22 cellular contexts compared by ENCODE assay signal in genomic region chr4:70936200-70936787, GRCh38. TPM values are rescaled to one million over a fixed set of nuclear protein-coding genes. Genes with fewer than 3 reads are reported as not detected.
A peak's percentile ranks its signal among the peaks of the same experiment; 100 is the strongest.
DNase-seq lines count a peak whose midpoint lies in the region; ATAC-seq and TF ChIP-seq lines count a peak whose summit lies in the region.
"Had no signal": no experiment of that assay in that cellular context is flagged by ENCODE, and none has a peak within 500 bp of the region (broad histone marks: within the 10 kb centered on the region; RNA-seq: fewer than 3 reads in every experiment).

No MANE protein-coding gene starts in this region.

- peaks cover 14% of the 10 kb centered on the region for H3K4me1 Mint-ChIP-seq in activated CD4-positive, alpha-beta T cell treated with anti-CD3 and anti-CD28 coated beads for 36 hours
- H3K4me1 Mint-ChIP-seq in T-helper 17 cell: peaks cover 7% of the 10 kb centered on the region

- peaks cover 12% of the 10 kb centered on the region for H3K36me3 Mint-ChIP-seq in activated CD4-positive, alpha-beta T cell treated with anti-CD3 and anti-CD28 coated beads for 36 hours (ENCODE audit: low read depth)
- H3K36me3 Mint-ChIP-seq in T-helper 17 cell (ENCODE audit: low read depth): no peaks in the 10 kb centered on the region

- no peak overlapping the region for H3K4me3 ChIP-seq in GM12865 (ENCODE audit: low read depth, low read length)
- H3K4me3 ChIP-seq: adrenal gland, dorsolateral prefrontal cortex, lung, right atrium auricular region had no signal

- H3K27ac Mint-ChIP-seq in activated CD4-positive, alpha-beta T cell treated with anti-CD3 and anti-CD28 coated beads for 36 hours: no peak overlapping the region
- no peak overlapping the region for H3K27ac Mint-ChIP-seq in T-helper 17 cell

- H3K27me3 Mint-ChIP-seq in activated CD4-positive, alpha-beta T cell treated with anti-CD3 and anti-CD28 coated beads for 36 hours: no peaks in the 10 kb centered on the region
- H3K27me3 Mint-ChIP-seq in T-helper 17 cell: no peaks in the 10 kb centered on the region

- CTCF ChIA-PET in activated CD4-positive, alpha-beta T cell treated with anti-CD3 and anti-CD28 coated beads for 36 hours (lab: Charles Lee): interaction anchor here (0.6 kb wide), 1 partner anchor 8 kb away, joined by 4 read pairs; no protein-coding TSS in a partner anchor

- H3K27ac ChIP-seq in caudate nucleus (ENCODE audit: low read depth, low read length): no peak overlapping the region
- H3K27ac ChIP-seq: adrenal gland, dorsolateral prefrontal cortex, epithelial cell of prostate, right atrium auricular region had no signal

- H3K4me3 Mint-ChIP-seq in activated CD4-positive, alpha-beta T cell treated with anti-CD3 and anti-CD28 coated beads for 36 hours: no peak overlapping the region
- peak overlapping the region; percentile 10 for H3K4me3 Mint-ChIP-seq in T-helper 17 cell
- H3K4me3 Mint-ChIP-seq: activated T-cell treated with anti-CD3 and anti-CD28 coated beads, Interleukin-2, amount 50 U/mL, for 4 hours had no signal

- H3K9me3 Mint-ChIP-seq in activated CD4-positive, alpha-beta T cell treated with anti-CD3 and anti-CD28 coated beads for 36 hours (ENCODE audit: low read depth): peaks cover 3% of the 10 kb centered on the region
- H3K9me3 Mint-ChIP-seq: activated T-cell treated with anti-CD3 and anti-CD28 coated beads, Interleukin-2, amount 50 U/mL, for 4 hours had no signal

- intact Hi-C loops in activated CD4-positive, alpha-beta T cell treated with anti-CD3 and anti-CD28 coated beads for 36 hours (cut with DNase I, micrococcal nuclease): no loop called here

- POLR2A ChIA-PET in activated CD4-positive, alpha-beta T cell treated with anti-CD3 and anti-CD28 coated beads for 36 hours (lab: Charles Lee): no interaction called here

- ATAC-seq in activated CD4-positive, alpha-beta T cell treated with anti-CD3 and anti-CD28 coated beads for 36 hours: peak; percentile 12
- no peak for ATAC-seq in T-helper 17 cell
- ATAC-seq: activated T-cell treated with anti-CD3 and anti-CD28 coated beads, Interleukin-2, amount 50 U/mL, for 4 hours; HCT116 had no signal

- peak; percentile 17 for DNase-seq in activated CD4-positive, alpha-beta T cell treated with anti-CD3 and anti-CD28 coated beads for 36 hours
- DNase-seq in activated CD4-positive, alpha-beta T cell treated with anti-CD3 and anti-CD28 coated beads, Interleukin-2, amount 50 U/mL, for 4 hours: no peak
- DNase-seq in GM12865 (ENCODE audit: low read depth): peak; percentile 21
- no peak for DNase-seq in T-helper 17 cell
- peak; percentile 21 for DNase-seq in fibroblast of peridontal ligament (ENCODE audit: extremely low read depth)
- DNase-seq in activated CD4-positive, CD25-positive, alpha-beta regulatory T cell (lab: John Stamatoyannopoulos, UW): no peak
- DNase-seq in caudate nucleus (lab: John Stamatoyannopoulos, UW): no peak
- no peak for DNase-seq in DMS79 treated with DMSO at 0.1 percent for 48 hours (lab: John Stamatoyannopoulos, UW)
- DNase-seq: 8988T; activated T-cell treated with anti-CD3 and anti-CD28 coated beads, Interleukin-2, amount 50 U/mL, for 4 hours; adrenal gland; BE2C; COR-L47; dorsolateral prefrontal cortex; NCI-H1417 treated with DMSO at 0.1 percent for 48 hours; NCI-H2171 treated with DMSO at 0.1 percent for 48 hours; NCI-H526 treated with DMSO at 0.1 percent for 48 hours; stimulated activated CD4-positive, alpha-beta T cell treated with anti-CD3 and anti-CD28 coated beads, Interleukin-12 subunit alpha, Interleukin-12 subunit beta, amount 100 ng/mL, for 4 hours had no signal

- H3K9me3 ChIP-seq in T-helper 17 cell (ENCODE audit: control insufficient read depth, low read length, poor library complexity, severe bottlenecking): no peaks in the 10 kb centered on the region
- H3K9me3 ChIP-seq: adrenal gland, BE2C, right atrium auricular region had no signal

- no peak for TF ChIP-seq CTCF in GM12865 (IDR thresholded peaks at IDR 0.05; ENCODE audit: insufficient read depth, low read depth, low read length, missing control alignments)

RNA-seq across cellular contexts. Expression of gene MOB1B, which starts 34.1 kb away (rescaled TPM):
- 10 to 100 TPM; 18.5 to 21.9 TPM for total RNA-seq in activated CD4-positive, alpha-beta T cell treated with anti-CD3 and anti-CD28 coated beads for 36 hours
- 10 to 100 TPM in 1 of 2 donors, 1 to 10 TPM in 1; 9.5 to 31.4 TPM for total RNA-seq in T-helper 17 cell

RNA-seq across cellular contexts. Expression of gene DCK, which starts 57.2 kb away (rescaled TPM):
- total RNA-seq in activated CD4-positive, alpha-beta T cell treated with anti-CD3 and anti-CD28 coated beads for 36 hours: 10 to 100 TPM; 29.2 to 34.4 TPM
- total RNA-seq in T-helper 17 cell: 10 to 100 TPM; 25.3 TPM

Comparison
In these comparisons a context has a peak if more than half of its experiments do, and no peak if none do; other contexts are left out.
1. DNase-seq: peak in activated CD4-positive, alpha-beta T cell treated with anti-CD3 and anti-CD28 coated beads for 36 hours (single experiment), GM12865 (single experiment) and fibroblast of peridontal ligament (single experiment); none in activated CD4-positive, alpha-beta T cell treated with anti-CD3 and anti-CD28 coated beads, Interleukin-2, amount 50 U/mL, for 4 hours (0 of 2), T-helper 17 cell (0 of 3), activated CD4-positive, CD25-positive, alpha-beta regulatory T cell (0 of 4), caudate nucleus (0 of 61) and DMS79 treated with DMSO at 0.1 percent for 48 hours (single experiment).